In genomic region chr5:66273131-66273530, GRCh38 we compare ENCODE assay signal across 19 cellular contexts.
"Had no signal": no experiment of that assay in that cellular context is flagged by ENCODE, and none has a peak within 500 bp of the region (broad histone marks: within the 10 kb centered on the region; RNA-seq: fewer than 3 reads in every experiment).

No MANE protein-coding gene starts in this region.

- H3K4me3 ChIP-seq: K562 had no signal

- FAIRE-seq: K562, RCC 7860 had no signal

- DNase-seq: Kasumi-1, MM.1S, NCI-H1092 treated with DMSO at 0.1 percent for 48 hours, NCI-H1436, NCI-H187, NCI-H2029, NCI-H2081 treated with DMSO at 0.1 percent for 48 hours, NCI-H2171, NCI-H524, NCI-H526 treated with DMSO at 0.1 percent for 48 hours, NCI-H774, Right ventricle myocardium superior, RPMI8226, SIG-M5, SK-N-SH had no signal

- H3K9me2 ChIP-seq: SK-N-SH had no signal

- H3K27ac Mint-ChIP-seq: IgD-negative memory B cell had no signal

- H3K4me1 Mint-ChIP-seq: IgD-negative memory B cell had no signal

- H3K9me3 ChIP-seq: SK-N-SH had no signal

- H3K9me3 Mint-ChIP-seq: IgD-negative memory B cell had no signal

- ATAC-seq: K562 had no signal

- H3K27ac ChIP-seq: KMS-11 had no signal

- H3K4me3 Mint-ChIP-seq: IgD-negative memory B cell had no signal

- H3K4me2 ChIP-seq: KMS-11, SK-N-SH had no signal

- H3K9ac ChIP-seq: KMS-11, SK-N-SH had no signal
